8 cellular contexts compared by ENCODE assay signal in the genomic region with DNA sequence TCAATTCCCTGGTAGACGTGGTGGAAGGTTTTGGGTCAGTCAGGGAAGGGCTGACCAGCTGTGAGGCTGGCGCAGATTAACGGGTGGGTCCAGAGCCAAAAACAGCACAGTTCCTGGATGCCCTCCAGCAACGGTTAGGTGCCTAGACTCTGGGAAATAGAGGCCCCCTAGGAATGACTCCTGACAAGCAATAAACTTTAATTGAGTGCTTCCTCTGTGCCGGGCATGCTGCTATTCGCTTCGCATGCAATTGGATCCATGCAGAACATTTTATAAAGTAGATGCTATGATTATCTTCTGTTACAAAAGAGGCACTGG. TPM values are rescaled to one million over a fixed set of nuclear protein-coding genes. Genes with fewer than 3 reads are reported as not detected.
DNase-seq lines count a peak whose midpoint lies in the region; ATAC-seq, FAIRE-seq and TF ChIP-seq lines count a peak whose summit lies in the region.

No MANE protein-coding gene starts in this region.

- H3K27ac ChIP-seq in endothelial cell of umbilical vein (ENCODE audit: insufficient read depth, low read depth, low read length) = peak overlapping the region; percentile 96

- intact Hi-C loops in endothelial cell of umbilical vein (cut with micrococcal nuclease) = loop anchor here (1.0 kb wide), 2 partner anchors 37 to 76 kb away; partner anchors contain the start of gene SMIM10L2A

- POLR2A ChIA-PET in endothelial cell of umbilical vein (lab: Charles Lee) = no interaction called here

- H3K36me3 Mint-ChIP-seq in naive B cell = peaks cover 1 to 4% of the 10 kb centered on the region in 2 donors

- DNase-seq in NCI-H748 (lab: John Stamatoyannopoulos, UW; ENCODE audit: unreplicated experiment) (peak; percentile 37), NCI-H748 treated with DMSO at 0.1 percent for 48 hours (lab: John Stamatoyannopoulos, UW) (no peak), RKO (ENCODE audit: low spot score) (peak; percentile 40), endothelial cell of umbilical vein (ENCODE audit: low read depth, low spot score) (peak; percentile 81), naive B cell (no peak)

- TF ChIP-seq CTCF in endothelial cell of umbilical vein (IDR thresholded peaks at IDR 0.05; ENCODE audit: extremely low read depth in 1 of 2, insufficient read depth in 1 of 2, low read depth in 1 of 2, low read length in 2 of 2) = no peak

- FAIRE-seq in endothelial cell of umbilical vein (lab: Jason Lieb, UNC) = peak; percentile 47

- no peak for ATAC-seq in naive B cell (ENCODE audit: low read depth in 2 of 2)
- ATAC-seq in GM19351 (IDR thresholded peaks at IDR 0.05; ENCODE audit: unreplicated experiment) = no peak
- no peak for ATAC-seq in HG02759 (IDR thresholded peaks at IDR 0.05; ENCODE audit: unreplicated experiment)
- ATAC-seq in HG03097 (IDR thresholded peaks at IDR 0.05; ENCODE audit: low FRiP score, unreplicated experiment) = no peak

- H3K9me1 ChIP-seq in endothelial cell of umbilical vein (replicated peaks; ENCODE audit: control insufficient read depth, extremely low read depth, insufficient read depth, low read length) = no peaks in the 10 kb centered on the region

- H3K9me3 ChIP-seq in endothelial cell of umbilical vein (replicated peaks; ENCODE audit: control insufficient read depth, insufficient read depth, low read length) = no peaks in the 10 kb centered on the region

- peaks cover 18% of the 10 kb centered on the region for H3K4me1 ChIP-seq in endothelial cell of umbilical vein (ENCODE audit: control insufficient read depth, extremely low read depth, insufficient read depth, low read length)

- peak overlapping the region; percentile 90 for H3K4me2 ChIP-seq in endothelial cell of umbilical vein (ENCODE audit: insufficient read depth, low read length)

- H3K4me3 ChIP-seq in endothelial cell of umbilical vein (replicated peaks in 1 of 3; ENCODE audit: insufficient read depth in 1 of 3, low read depth in 1 of 3, low read length in 3 of 3) = peak overlapping the region; percentile 48 to 88 (median 64)

- no TSS peak for BruUV-seq in endothelial cell of umbilical vein (replicated peaks; lab: Mats Ljungman, UMichigan)

- peak overlapping the region; percentile 78 to 100 (median 88) for H3K4me3 Mint-ChIP-seq in naive B cell

- no peaks in the 10 kb centered on the region for H3K27me3 ChIP-seq in endothelial cell of umbilical vein (ENCODE audit: control insufficient read depth in 2 of 2, insufficient read depth in 2 of 2, low read length in 2 of 2)

- H3K9me3 Mint-ChIP-seq in naive B cell = peaks cover 0 to 2% (median 0%) of the 10 kb centered on the region in 7 donors

- peak overlapping the region; percentile 91 for H3K9ac ChIP-seq in endothelial cell of umbilical vein (replicated peaks; ENCODE audit: extremely low read depth, insufficient read depth, low read length)

- no peaks in the 10 kb centered on the region for H3K27me3 Mint-ChIP-seq in naive B cell

- CTCF ChIA-PET in endothelial cell of umbilical vein (lab: Charles Lee) = no interaction called here

- H3K79me2 ChIP-seq in endothelial cell of umbilical vein (ENCODE audit: control insufficient read depth, insufficient read depth, low read length) = peaks cover 12% of the 10 kb centered on the region

- dilution Hi-C loops in endothelial cell of umbilical vein (cut with MboI; ENCODE audit: extremely low pct_ligation_motif_present, low sequenced_read_pairs) = no loop called here

- H4K20me1 ChIP-seq in endothelial cell of umbilical vein (replicated peaks; ENCODE audit: control insufficient read depth, extremely low read depth, insufficient read depth, low read length) = no peaks in the 10 kb centered on the region

- H3K4me1 Mint-ChIP-seq in naive B cell = peaks cover 24 to 38% (median 36%) of the 10 kb centered on the region in 3 donors

- peak overlapping the region; percentile 82 for H2AFZ ChIP-seq in endothelial cell of umbilical vein (ENCODE audit: low read depth, low read length)

- TF ChIP-seq POLR2A in endothelial cell of umbilical vein (IDR thresholded peaks at IDR 0.05; ENCODE audit: low read depth, low read length) = no peak

- H3K27ac Mint-ChIP-seq in naive B cell = peak overlapping the region in 4 of 6 donors; percentile 51 to 88 (median 77)

- peaks cover 0 to 5% of the 10 kb centered on the region in 2 experiments for H3K36me3 ChIP-seq in endothelial cell of umbilical vein (ENCODE audit: control insufficient read depth in 2 of 2, extremely low read depth in 1 of 2, insufficient read depth in 2 of 2, low read length in 2 of 2)

TF ChIP-seq in endothelial cell of umbilical vein, 7 proteins besides CTCF, POLR2A, EP300 and RAD21:
- no peak for TF ChIP-seq MYC (IDR thresholded peaks at IDR 0.05; ENCODE audit: low read depth, low read length)
- TF ChIP-seq POLR2AphosphoS5 (IDR thresholded peaks at IDR 0.05; ENCODE audit: insufficient read depth, low read depth, low read length) = no peak
- TF ChIP-seq, protein P1, sequence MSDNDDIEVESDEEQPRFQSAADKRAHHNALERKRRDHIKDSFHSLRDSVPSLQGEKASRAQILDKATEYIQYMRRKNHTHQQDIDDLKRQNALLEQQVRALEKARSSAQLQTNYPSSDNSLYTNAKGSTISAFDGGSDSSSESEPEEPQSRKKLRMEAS (IDR thresholded peaks at IDR 0.05; ENCODE audit: insufficient read depth, insufficient read length) = no peak
- TF ChIP-seq FOS (IDR thresholded peaks at IDR 0.05; ENCODE audit: borderline replicate concordance, insufficient read depth, low read length) = no peak
- no peak for TF ChIP-seq GATA2 (IDR thresholded peaks at IDR 0.05; ENCODE audit: insufficient read depth, insufficient read length, low read depth, low read length)
- TF ChIP-seq EZH2 (IDR thresholded peaks at IDR 0.05; ENCODE audit: borderline replicate concordance, low read depth, low read length, severe bottlenecking) = no peak
- TF ChIP-seq JUN (IDR thresholded peaks at IDR 0.05; ENCODE audit: borderline replicate concordance, insufficient read depth, insufficient read length, low read depth) = no peak
TF ChIP-seq in endothelial cell of umbilical vein: peak in this region for 0.

RNA-seq across cellular contexts. Expression of gene ZNF449, which starts 0.7 kb away (rescaled TPM):
- 8.3 and 8.7 TPM in 2 replicates for total RNA-seq in endothelial cell of umbilical vein
- polyA plus RNA-seq in endothelial cell of umbilical vein = 2.7 and 3.4 TPM in 2 replicates
- polyA plus RNA-seq in endothelial cell of umbilical vein (2011; cell fraction: cytosol; rRNA removed) = 1.9 and 2.4 TPM in 2 replicates
- 17.3 and 18.1 TPM in 2 replicates for polyA plus RNA-seq in endothelial cell of umbilical vein (2011; cell fraction: nucleus; rRNA removed)
- polyA plus RNA-seq in endothelial cell of umbilical vein (2012) = 4.1 and 4.7 TPM in 2 replicates
- 5.7 and 5.8 TPM in 2 replicates for polyA minus RNA-seq in endothelial cell of umbilical vein
- polyA minus RNA-seq in endothelial cell of umbilical vein (2011; cell fraction: cytosol; rRNA and poly(A)+ RNA removed) = 0.31 TPM
- polyA minus RNA-seq in endothelial cell of umbilical vein (2011; cell fraction: nucleus; rRNA and poly(A)+ RNA removed) = 10.6 and 15.1 TPM in 2 replicates
- 1 to 10 TPM in 5 of 6 donors, under 1 TPM in 1; 0.82 to 4.1 (median 1.7) TPM for polyA plus RNA-seq in naive B cell (ENCODE audit: low read depth in 6 of 6)

RNA-seq across cellular contexts. Expression of gene ZNF75D, which starts 1.4 kb away (rescaled TPM):
- 5.8 and 6.9 TPM in 2 replicates for total RNA-seq in endothelial cell of umbilical vein
- polyA plus RNA-seq in endothelial cell of umbilical vein (3.0 and 3.4 TPM in 2 replicates), naive B cell (ENCODE audit: low read depth in 6 of 6) (10 to 100 TPM in 1 of 6 donors, 1 to 10 TPM in 5; 2.2 to 11.7 (median 6.8) TPM)
- 3.3 and 4.0 TPM in 2 replicates for polyA plus RNA-seq in endothelial cell of umbilical vein (2011; cell fraction: cytosol; rRNA removed)
- 21.8 and 23.3 TPM in 2 replicates for polyA plus RNA-seq in endothelial cell of umbilical vein (2011; cell fraction: nucleus; rRNA removed)
- polyA plus RNA-seq in endothelial cell of umbilical vein (2012) = 4.5 and 4.7 TPM in 2 replicates
- 6.1 and 6.5 TPM in 2 replicates for polyA minus RNA-seq in endothelial cell of umbilical vein
- polyA minus RNA-seq in endothelial cell of umbilical vein (2011; cell fraction: cytosol; rRNA and poly(A)+ RNA removed) = 1.0 TPM
- polyA minus RNA-seq in endothelial cell of umbilical vein (2011; cell fraction: nucleus; rRNA and poly(A)+ RNA removed) = 15.5 and 18.8 TPM in 2 replicates

RNA-seq across cellular contexts. Expression of gene ETDC, which starts 36.0 kb away (rescaled TPM):
- not detected in 2 replicates for total RNA-seq in endothelial cell of umbilical vein
- polyA plus RNA-seq in endothelial cell of umbilical vein (not detected in 2 replicates), naive B cell (ENCODE audit: low read depth in 6 of 6) (not detected)
- polyA plus RNA-seq in endothelial cell of umbilical vein (2011; cell fraction: cytosol; rRNA removed) = not detected in 2 replicates
- polyA plus RNA-seq in endothelial cell of umbilical vein (2011; cell fraction: nucleus; rRNA removed) = not detected in 2 replicates
- polyA plus RNA-seq in endothelial cell of umbilical vein (2012) = not detected in 2 replicates
- polyA minus RNA-seq in endothelial cell of umbilical vein = not detected in 2 replicates
- not detected for polyA minus RNA-seq in endothelial cell of umbilical vein (2011; cell fraction: cytosol; rRNA and poly(A)+ RNA removed)
- polyA minus RNA-seq in endothelial cell of umbilical vein (2011; cell fraction: nucleus; rRNA and poly(A)+ RNA removed) = not detected in 2 replicates

Comparison
In these comparisons a context has a peak if more than half of its experiments do, and no peak if none do; other contexts are left out.
1. DNase-seq: peak in NCI-H748 (single experiment), RKO (single experiment) and endothelial cell of umbilical vein (single experiment); none in NCI-H748 treated with DMSO at 0.1 percent for 48 hours (single experiment) and naive B cell (single experiment).